In genomic region chr5:174187481-174187880, GRCh38 we compare ENCODE assay signal across 28 cellular contexts.
"Had no signal": no experiment of that assay in that cellular context is flagged by ENCODE, and none has a peak within 500 bp of the region (broad histone marks: within the 10 kb centered on the region; RNA-seq: fewer than 3 reads in every experiment).

No MANE protein-coding gene starts in this region.

- H3K36me3 ChIP-seq: breast epithelium, Peyer's patch, SJSA1 had no signal

- H3K27ac Mint-ChIP-seq: activated CD4-positive, alpha-beta T cell treated with anti-CD3 and anti-CD28 coated beads, Interleukin-2, amount 10 ng/mL, durations not matched to agents 24 days and 14 days; activated CD8-positive, alpha-beta T cell treated with anti-CD3 and anti-CD28 coated beads for 36 hours; activated naive CD4-positive, alpha-beta T cell treated with anti-CD3 and anti-CD28 coated beads, Interleukin-2, amount 50 U/mL, for 24 hours; activated naive CD8-positive, alpha-beta T cell treated with anti-CD3 and anti-CD28 coated beads, Interleukin-2, amount 10 ng/mL, durations not matched to agents 7 days and 5 days; activated T-helper 2 cell treated with anti-CD3 and anti-CD28 coated beads, Interferon-gamma antibody, Interleukin-2, Interleukin-4, amounts not matched to agents 10 μg/mL and 5 μg/mL and 100 μg/mL, durations not matched to agents 14 hours and 24 hours and 36 hours; T-helper 1 cell treated with Interleukin-12 subunit alpha and Interleukin-12 subunit beta and Interleukin-4 antibody, amounts not matched to agents 30 μg/mL and 1 μg/mL, for 36 hours; T-helper 2 cell treated with Interferon-gamma antibody and Interleukin-4, amounts not matched to agents 5 μg/mL and 100 μg/mL, for 36 hours had no signal

- H3K9me3 ChIP-seq: body of pancreas, breast epithelium, Peyer's patch, SK-N-SH had no signal

- H3K27me3 ChIP-seq: body of pancreas, Peyer's patch had no signal

- ATAC-seq: activated CD8-positive, alpha-beta T cell treated with anti-CD3 and anti-CD28 coated beads for 36 hours; body of pancreas had no signal

- H3K4me3 Mint-ChIP-seq: activated CD4-positive, alpha-beta T cell treated with anti-CD3 and anti-CD28 coated beads, Interleukin-2, amount 10 ng/mL, durations not matched to agents 24 days and 14 days; activated CD8-positive, alpha-beta T cell treated with anti-CD3 and anti-CD28 coated beads for 36 hours; activated naive CD4-positive, alpha-beta T cell treated with anti-CD3 and anti-CD28 coated beads, Interleukin-2, amount 50 U/mL, for 24 hours; activated naive CD8-positive, alpha-beta T cell treated with anti-CD3 and anti-CD28 coated beads, Interleukin-2, amount 10 ng/mL, durations not matched to agents 7 days and 5 days; T-helper 1 cell treated with Interleukin-12 subunit alpha and Interleukin-12 subunit beta and Interleukin-4 antibody, amounts not matched to agents 30 μg/mL and 1 μg/mL, for 36 hours; T-helper 2 cell treated with Interferon-gamma antibody and Interleukin-4, amounts not matched to agents 5 μg/mL and 100 μg/mL, for 36 hours had no signal

- H3K9me3 Mint-ChIP-seq: activated CD4-positive, alpha-beta T cell treated with anti-CD3 and anti-CD28 coated beads, Interleukin-2, amount 10 ng/mL, durations not matched to agents 24 days and 14 days; activated CD8-positive, alpha-beta T cell treated with anti-CD3 and anti-CD28 coated beads for 36 hours; activated naive CD4-positive, alpha-beta T cell treated with anti-CD3 and anti-CD28 coated beads, Interleukin-2, amount 50 U/mL, for 24 hours; activated naive CD8-positive, alpha-beta T cell treated with anti-CD3 and anti-CD28 coated beads, Interleukin-2, amount 10 ng/mL, durations not matched to agents 7 days and 5 days; activated T-helper 2 cell treated with anti-CD3 and anti-CD28 coated beads, Interferon-gamma antibody, Interleukin-2, Interleukin-4, amounts not matched to agents 10 μg/mL and 5 μg/mL and 100 μg/mL, durations not matched to agents 14 hours and 24 hours and 36 hours; T-helper 1 cell treated with Interleukin-12 subunit alpha and Interleukin-12 subunit beta and Interleukin-4 antibody, amounts not matched to agents 30 μg/mL and 1 μg/mL, for 36 hours; T-helper 2 cell treated with Interferon-gamma antibody and Interleukin-4, amounts not matched to agents 5 μg/mL and 100 μg/mL, for 36 hours had no signal

- H3K4me1 Mint-ChIP-seq: activated CD4-positive, alpha-beta T cell treated with anti-CD3 and anti-CD28 coated beads, Interleukin-2, amount 10 ng/mL, durations not matched to agents 24 days and 14 days; activated naive CD4-positive, alpha-beta T cell treated with anti-CD3 and anti-CD28 coated beads, Interleukin-2, amount 50 U/mL, for 24 hours; activated naive CD8-positive, alpha-beta T cell treated with anti-CD3 and anti-CD28 coated beads, Interleukin-2, amount 10 ng/mL, durations not matched to agents 7 days and 5 days had no signal

- DNase-seq: activated CD4-positive, alpha-beta T cell treated with anti-CD3 and anti-CD28 coated beads, Interleukin-2, amount 10 ng/mL, durations not matched to agents 24 days and 14 days; activated CD4-positive, alpha-beta T cell treated with anti-CD3 and anti-CD28 coated beads, Interleukin-2, amount 50 U/mL, for 4 hours; activated CD8-positive, alpha-beta T cell treated with anti-CD3 and anti-CD28 coated beads for 36 hours; activated gamma-delta T cell; activated naive CD4-positive, alpha-beta T cell treated with Interleukin-2 at 50 U/mL for 16 hours; activated naive CD8-positive, alpha-beta T cell treated with anti-CD3 and anti-CD28 coated beads, Interleukin-2, amount 10 ng/mL, durations not matched to agents 7 days and 5 days; activated T-cell treated with anti-CD3 and anti-CD28 coated beads, Interleukin-2, amount 50 U/mL, for 1 hour; central memory CD4-positive, alpha-beta T cell; MM.1S; MV-4-11; NCI-H1092; NCI-H1436 treated with DMSO at 0.1 percent for 48 hours; NCI-H1694 treated with DMSO at 0.1 percent for 48 hours; NCI-H2081; NCI-H226; NCI-H510A; NCI-H526; Peyer's patch; SHP77 treated with DMSO at 0.1 percent for 48 hours; SK-N-SH had no signal

- H3K27ac ChIP-seq: body of pancreas, breast epithelium, KMS-11, Peyer's patch, SJSA1 had no signal

- H3K27me3 Mint-ChIP-seq: activated CD4-positive, alpha-beta T cell treated with anti-CD3 and anti-CD28 coated beads, Interleukin-2, amount 10 ng/mL, durations not matched to agents 24 days and 14 days; activated CD8-positive, alpha-beta T cell treated with anti-CD3 and anti-CD28 coated beads for 36 hours had no signal

- H3K4me1 ChIP-seq: breast epithelium, Peyer's patch, SJSA1 had no signal

- H3K4me3 ChIP-seq: body of pancreas, breast epithelium, Peyer's patch, SJSA1 had no signal

- H3K36me3 Mint-ChIP-seq: activated naive CD4-positive, alpha-beta T cell treated with anti-CD3 and anti-CD28 coated beads, Interleukin-2, amount 50 U/mL, for 24 hours; activated naive CD8-positive, alpha-beta T cell treated with anti-CD3 and anti-CD28 coated beads, Interleukin-2, amount 10 ng/mL, durations not matched to agents 7 days and 5 days had no signal
